34 cellular contexts compared by ENCODE assay signal in the genomic region with DNA sequence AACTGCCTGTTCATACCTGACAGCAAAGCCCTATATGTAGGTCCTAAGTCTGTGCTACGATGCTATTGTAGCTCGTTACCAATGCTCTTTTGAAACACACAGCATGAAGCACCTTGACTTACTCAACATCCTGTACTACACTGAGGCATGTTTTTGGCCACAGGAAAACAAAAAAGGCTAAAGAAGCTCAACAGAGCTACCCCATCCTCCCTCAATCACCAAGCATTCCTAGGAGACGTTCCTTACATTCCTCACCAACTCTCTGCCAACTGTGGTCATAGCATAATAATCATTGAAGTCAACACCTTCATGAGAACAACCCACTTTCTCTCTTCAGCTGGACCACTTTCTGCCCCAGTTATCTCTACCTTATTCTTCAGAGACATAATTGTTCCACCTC.
DNase-seq lines count a peak whose midpoint lies in the region; ATAC-seq, FAIRE-seq and TF ChIP-seq lines count a peak whose summit lies in the region.
"Had no signal": no experiment of that assay in that cellular context is flagged by ENCODE, and none has a peak within 500 bp of the region (broad histone marks: within the 10 kb centered on the region; RNA-seq: fewer than 3 reads in every experiment).

No MANE protein-coding gene starts in this region.

- H3K9me3 ChIP-seq in mammary epithelial cell (replicated peaks; ENCODE audit: insufficient read depth, low read length) (no peaks in the 10 kb centered on the region), breast epithelium (no peaks in the 10 kb centered on the region), RWPE2 (ENCODE audit: severe bottlenecking) (no peaks in the 10 kb centered on the region), upper lobe of right lung (no peaks in the 10 kb centered on the region), pancreas (no peaks in the 10 kb centered on the region)
- H3K9me3 ChIP-seq: esophagus squamous epithelium, gastrocnemius medialis, MG63 had no signal

- TF ChIP-seq POLR2A in breast epithelium (IDR thresholded peaks at IDR 0.05), result no peak

- no peaks in the 10 kb centered on the region for H4K20me1 ChIP-seq in mammary epithelial cell (ENCODE audit: insufficient read depth, low read length)

- CTCF ChIA-PET in mammary epithelial cell (lab: Charles Lee; ENCODE audit: low non-redundant PET), result no interaction called here
- CTCF ChIA-PET in activated CD8-positive, alpha-beta T cell treated with anti-CD3 and anti-CD28 coated beads for 36 hours (lab: Charles Lee), result no interaction called here

- BruUV-seq in mammary epithelial cell (replicated peaks; lab: Mats Ljungman, UMichigan), result no TSS peak

- no peaks in the 10 kb centered on the region for H3K36me3 Mint-ChIP-seq in activated CD8-positive, alpha-beta T cell treated with anti-CD3 and anti-CD28 coated beads for 36 hours (ENCODE audit: low read depth)
- H3K36me3 Mint-ChIP-seq: activated naive CD4-positive, alpha-beta T cell treated with anti-CD3 and anti-CD28 coated beads, Interleukin-2, amount 50 U/mL, for 24 hours; CD4-positive, CD25-positive, alpha-beta regulatory T cell; stimulated activated naive B cell treated with anti-CD40 and anti-IgM and Interleukin-4, amounts not matched to agents 10 μg/mL and 1 μg/mL and 100 μg/mL, for 72 hours had no signal

- TF ChIP-seq CTCF in mammary epithelial cell (conservative IDR thresholded peaks at IDR 0.05 in 1 of 2, IDR thresholded peaks at IDR 0.05 in 1 of 2; ENCODE audit: extremely low read depth in 1 of 2, insufficient read depth in 1 of 2, low read depth in 1 of 2, low read length in 2 of 2) (no peak), breast epithelium (IDR thresholded peaks at IDR 0.05) (no peak), RWPE2 (IDR thresholded peaks at IDR 0.05; ENCODE audit: poor library complexity, severe bottlenecking) (no peak), foreskin keratinocyte (conservative IDR thresholded peaks at IDR 0.05) (no peak), upper lobe of right lung (IDR thresholded peaks at IDR 0.05) (no peak), pancreas (IDR thresholded peaks at IDR 0.05) (no peak)
- no peak for TF ChIP-seq CTCF in activated CD8-positive, alpha-beta T cell treated with anti-CD3 and anti-CD28 coated beads for 36 hours (IDR thresholded peaks at IDR 0.05)

- H3K27ac ChIP-seq in mammary epithelial cell (ENCODE audit: insufficient read depth, low read depth, low read length), result peak overlapping the region; percentile 29
- H3K27ac ChIP-seq in breast epithelium, result no peak overlapping the region
- H3K27ac ChIP-seq in RWPE2 (ENCODE audit: poor library complexity, severe bottlenecking), result no peak overlapping the region
- no peak overlapping the region for H3K27ac ChIP-seq in foreskin keratinocyte
- no peak overlapping the region for H3K27ac ChIP-seq in upper lobe of right lung
- no peak overlapping the region for H3K27ac ChIP-seq in pancreas
- H3K27ac ChIP-seq: 22Rv1, esophagus squamous epithelium, gastrocnemius medialis had no signal

- H3K27me3 ChIP-seq in mammary epithelial cell (ENCODE audit: insufficient read depth, low read length), result no peaks in the 10 kb centered on the region
- peaks cover 0 to 4% of the 10 kb centered on the region in 2 donors for H3K27me3 ChIP-seq in breast epithelium
- H3K27me3 ChIP-seq in RWPE2 (ENCODE audit: insufficient read depth, poor library complexity, severe bottlenecking), result no peaks in the 10 kb centered on the region
- no peaks in the 10 kb centered on the region for H3K27me3 ChIP-seq in foreskin keratinocyte
- H3K27me3 ChIP-seq in upper lobe of right lung, result no peaks in the 10 kb centered on the region
- no peaks in the 10 kb centered on the region for H3K27me3 ChIP-seq in pancreas
- H3K27me3 ChIP-seq: esophagus squamous epithelium, gastrocnemius medialis, MG63 had no signal

- ATAC-seq in RWPE2 (ENCODE audit: low read depth) (0 out of 3 replicates have a peak, but pooled peaks have one; percentile 12), foreskin keratinocyte (peak; percentile 12), upper lobe of right lung (no peak), pancreas (no peak)
- ATAC-seq in activated CD8-positive, alpha-beta T cell treated with anti-CD3 and anti-CD28 coated beads for 36 hours, result no peak
- ATAC-seq: activated CD4-positive, alpha-beta T cell treated with anti-CD3 and anti-CD28 coated beads for 36 hours; activated CD8-positive, alpha-beta T cell treated with anti-CD3 and anti-CD28 coated beads, Interleukin-2, amount 10 ng/mL, durations not matched to agents 7 days and 5 days; gastrocnemius medialis; PC-3; Right ventricle myocardium inferior; stimulated activated naive B cell treated with anti-CD40 and anti-IgM and Interleukin-4, amounts not matched to agents 10 μg/mL and 1 μg/mL and 100 μg/mL, for 72 hours had no signal

- POLR2A ChIA-PET in activated CD8-positive, alpha-beta T cell treated with anti-CD3 and anti-CD28 coated beads for 36 hours (lab: Charles Lee), result no interaction called here

- H3K4me3 Mint-ChIP-seq in activated CD8-positive, alpha-beta T cell treated with anti-CD3 and anti-CD28 coated beads for 36 hours, result no peak overlapping the region
- H3K4me3 Mint-ChIP-seq: activated CD4-positive, alpha-beta T cell treated with anti-CD3 and anti-CD28 coated beads for 36 hours; activated CD8-positive, alpha-beta T cell treated with anti-CD3 and anti-CD28 coated beads, Interleukin-2, amount 10 ng/mL, durations not matched to agents 7 days and 5 days; activated naive CD4-positive, alpha-beta T cell treated with anti-CD3 and anti-CD28 coated beads, Interleukin-2, amount 50 U/mL, for 24 hours; CD4-positive, CD25-positive, alpha-beta regulatory T cell; nephron progenitor cell; stimulated activated naive B cell treated with anti-CD40 and anti-IgM and Interleukin-4, amounts not matched to agents 10 μg/mL and 1 μg/mL and 100 μg/mL, for 72 hours had no signal

- H3K79me2 ChIP-seq in mammary epithelial cell (ENCODE audit: insufficient read depth, low read length), result no peaks in the 10 kb centered on the region

- H3K4me2 ChIP-seq in mammary epithelial cell (ENCODE audit: insufficient read depth, low read depth, low read length), result peak overlapping the region; percentile 22

- no peak overlapping the region for H3K27ac Mint-ChIP-seq in activated CD8-positive, alpha-beta T cell treated with anti-CD3 and anti-CD28 coated beads for 36 hours
- H3K27ac Mint-ChIP-seq: activated CD4-positive, alpha-beta T cell treated with anti-CD3 and anti-CD28 coated beads for 36 hours; activated CD8-positive, alpha-beta T cell treated with anti-CD3 and anti-CD28 coated beads, Interleukin-2, amount 10 ng/mL, durations not matched to agents 7 days and 5 days; activated naive CD4-positive, alpha-beta T cell treated with anti-CD3 and anti-CD28 coated beads, Interleukin-2, amount 50 U/mL, for 24 hours; activated T-helper 2 cell treated with anti-CD3 and anti-CD28 coated beads, Interferon-gamma antibody, Interleukin-2, Interleukin-4, amounts not matched to agents 10 μg/mL and 5 μg/mL and 100 μg/mL, durations not matched to agents 14 hours and 24 hours and 36 hours; CD4-positive, CD25-positive, alpha-beta regulatory T cell; nephron progenitor cell; stimulated activated naive B cell treated with anti-CD40 and anti-IgM and Interleukin-4, amounts not matched to agents 10 μg/mL and 1 μg/mL and 100 μg/mL, for 72 hours had no signal

- no peak for FAIRE-seq in pancreas (lab: Jason Lieb, UNC)
- FAIRE-seq: GM18507, H54 had no signal

- H3K4me3 ChIP-seq in mammary epithelial cell (replicated peaks in 1 of 3; ENCODE audit: insufficient read depth in 1 of 3, low read depth in 2 of 3, low read length in 3 of 3), result no peak overlapping the region
- H3K4me3 ChIP-seq in breast epithelium, result no peak overlapping the region
- no peak overlapping the region for H3K4me3 ChIP-seq in RWPE2 (ENCODE audit: severe bottlenecking)
- H3K4me3 ChIP-seq in upper lobe of right lung, result no peak overlapping the region
- H3K4me3 ChIP-seq in pancreas, result no peak overlapping the region
- H3K4me3 ChIP-seq: esophagus squamous epithelium, gastrocnemius medialis, MG63 had no signal

- H3K4me1 ChIP-seq in mammary epithelial cell (ENCODE audit: insufficient read depth, low read length) (peaks cover 17% of the 10 kb centered on the region), breast epithelium (no peaks in the 10 kb centered on the region), RWPE2 (ENCODE audit: insufficient read depth, poor library complexity, severe bottlenecking) (no peaks in the 10 kb centered on the region), foreskin keratinocyte (no peaks in the 10 kb centered on the region), upper lobe of right lung (no peaks in the 10 kb centered on the region), pancreas (no peaks in the 10 kb centered on the region)
- H3K4me1 ChIP-seq: esophagus squamous epithelium, gastrocnemius medialis had no signal

- no peaks in the 10 kb centered on the region for H3K9me3 Mint-ChIP-seq in activated CD8-positive, alpha-beta T cell treated with anti-CD3 and anti-CD28 coated beads for 36 hours
- H3K9me3 Mint-ChIP-seq: activated naive CD4-positive, alpha-beta T cell treated with anti-CD3 and anti-CD28 coated beads, Interleukin-2, amount 50 U/mL, for 24 hours; activated T-helper 2 cell treated with anti-CD3 and anti-CD28 coated beads, Interferon-gamma antibody, Interleukin-2, Interleukin-4, amounts not matched to agents 10 μg/mL and 5 μg/mL and 100 μg/mL, durations not matched to agents 14 hours and 24 hours and 36 hours; CD4-positive, CD25-positive, alpha-beta regulatory T cell; stimulated activated naive B cell treated with anti-CD40 and anti-IgM and Interleukin-4, amounts not matched to agents 10 μg/mL and 1 μg/mL and 100 μg/mL, for 72 hours had no signal

- H3K4me1 Mint-ChIP-seq in activated CD8-positive, alpha-beta T cell treated with anti-CD3 and anti-CD28 coated beads for 36 hours (ENCODE audit: low read depth), result no peaks in the 10 kb centered on the region
- H3K4me1 Mint-ChIP-seq: activated CD4-positive, alpha-beta T cell treated with anti-CD3 and anti-CD28 coated beads for 36 hours; activated naive CD4-positive, alpha-beta T cell treated with anti-CD3 and anti-CD28 coated beads, Interleukin-2, amount 50 U/mL, for 24 hours; nephron progenitor cell; stimulated activated naive B cell treated with anti-CD40 and anti-IgM and Interleukin-4, amounts not matched to agents 10 μg/mL and 1 μg/mL and 100 μg/mL, for 72 hours had no signal

- dilution Hi-C loops in mammary epithelial cell (cut with HindIII; ENCODE audit: low sequenced_read_pairs), result no loop called here

- in situ Hi-C loops in mammary epithelial cell (cut with MboI; ENCODE audit: low sequenced_read_pairs in 2 of 2), result no loop called here

- H3K36me3 ChIP-seq in mammary epithelial cell (ENCODE audit: insufficient read depth, low read length), result no peaks in the 10 kb centered on the region
- no peaks in the 10 kb centered on the region for H3K36me3 ChIP-seq in breast epithelium
- H3K36me3 ChIP-seq in RWPE2 (ENCODE audit: low read depth), result no peaks in the 10 kb centered on the region
- no peaks in the 10 kb centered on the region for H3K36me3 ChIP-seq in upper lobe of right lung
- H3K36me3 ChIP-seq in pancreas, result no peaks in the 10 kb centered on the region
- H3K36me3 ChIP-seq: esophagus squamous epithelium, gastrocnemius medialis, MG63 had no signal

- intact Hi-C loops in mammary epithelial cell (cut with micrococcal nuclease) (no loop called here), breast epithelium (cut with DNase I; ENCODE audit: low total_unique reads) (no loop called here), upper lobe of right lung (cut with DNase I) (no loop called here), pancreas (cut with DNase I) (no loop called here)
- intact Hi-C loops in activated CD8-positive, alpha-beta T cell treated with anti-CD3 and anti-CD28 coated beads for 36 hours (cut with micrococcal nuclease), result no loop called here

- H2AFZ ChIP-seq in mammary epithelial cell (ENCODE audit: low read depth, low read length), result peak overlapping the region; percentile 50

- H3K27me3 Mint-ChIP-seq in activated CD8-positive, alpha-beta T cell treated with anti-CD3 and anti-CD28 coated beads for 36 hours, result no peaks in the 10 kb centered on the region
- H3K27me3 Mint-ChIP-seq: activated CD4-positive, alpha-beta T cell treated with anti-CD3 and anti-CD28 coated beads for 36 hours; activated naive CD4-positive, alpha-beta T cell treated with anti-CD3 and anti-CD28 coated beads, Interleukin-2, amount 50 U/mL, for 24 hours had no signal

- WGBS in mammary epithelial cell (ENCODE audit: low coverage, missing lambda C conversion rate), result 22% methylated on average over 3 of the region's 3 CpGs
- WGBS in pancreas, 2 donors, result 68 to 80% methylated on average over 3 of the region's 3 CpGs

- peak; percentile 54 for DNase-seq in mammary epithelial cell
- no peak for DNase-seq in breast epithelium (ENCODE audit: low spot score in 2 of 2)
- DNase-seq in RWPE2 (ENCODE audit: low spot score), result no peak
- DNase-seq in foreskin keratinocyte, result peak; percentile 55 to 74
- no peak for DNase-seq in upper lobe of right lung
- no peak for DNase-seq in NCI-H2081 (lab: John Stamatoyannopoulos, UW)
- no peak for DNase-seq in pancreas
- no peak for DNase-seq in activated CD8-positive, alpha-beta T cell treated with anti-CD3 and anti-CD28 coated beads for 36 hours
- DNase-seq: activated CD4-positive, alpha-beta T cell treated with anti-CD3 and anti-CD28 coated beads for 36 hours; activated CD8-positive, alpha-beta T cell treated with anti-CD3 and anti-CD28 coated beads, Interleukin-2, amount 10 ng/mL, durations not matched to agents 7 days and 5 days; AML-193; amygdala; Calu3; CD4-positive, CD25-positive, alpha-beta regulatory T cell; central memory CD4-positive, alpha-beta T cell; dermis blood vessel endothelial cell; DMS79 treated with DMSO at 0.1 percent for 48 hours; esophagus squamous epithelium; gastrocnemius medialis; KG1; MG63; NCI-H1105 treated with DMSO at 0.1 percent for 48 hours; NCI-H1930; NCI-H526; nephron progenitor cell; stimulated activated naive B cell treated with anti-CD40 and anti-IgM and Interleukin-4, amounts not matched to agents 10 μg/mL and 1 μg/mL and 100 μg/mL, for 72 hours; substantia nigra had no signal

- no peak overlapping the region for H3K9ac ChIP-seq in mammary epithelial cell (ENCODE audit: insufficient read depth, low read length)

Comparison
In these comparisons a context has a peak if more than half of its experiments do, and no peak if none do; other contexts are left out.
1. DNase-seq: peak in mammary epithelial cell (single experiment) and foreskin keratinocyte (2 of 2); none in breast epithelium (0 of 2), RWPE2 (single experiment), upper lobe of right lung (single experiment), NCI-H2081 (0 of 2), pancreas (0 of 6) and activated CD8-positive, alpha-beta T cell treated with anti-CD3 and anti-CD28 coated beads for 36 hours (single experiment).
2. ATAC-seq: peak in RWPE2 (single experiment) and foreskin keratinocyte (single experiment); none in upper lobe of right lung (single experiment), pancreas (0 of 4) and activated CD8-positive, alpha-beta T cell treated with anti-CD3 and anti-CD28 coated beads for 36 hours (single experiment).